23 cellular contexts compared by ENCODE assay signal in genomic region chr10:128934492-128934891, GRCh38.
DNase-seq lines count a peak whose midpoint lies in the region; ATAC-seq and TF ChIP-seq lines count a peak whose summit lies in the region.
"Had no signal": no experiment of that assay in that cellular context is flagged by ENCODE, and none has a peak within 500 bp of the region (broad histone marks: within the 10 kb centered on the region; RNA-seq: fewer than 3 reads in every experiment).

No MANE protein-coding gene starts in this region.

- DNase-seq in activated T-cell treated with anti-CD3 and anti-CD28 coated beads, Interleukin-2, amount 50 U/mL, for 72 hours: no peak
- no peak for DNase-seq in activated T-cell treated with anti-CD3 and anti-CD28 coated beads, Interleukin-2, amount 50 U/mL, for 24 hours
- DNase-seq in NB4 (ENCODE audit: low read depth): peak; percentile 53
- DNase-seq in astrocyte of the hippocampus (ENCODE audit: low read depth, low spot score): peak; percentile 27
- DNase-seq in NCI-H2107 treated with DMSO at 0.1 percent for 48 hours (lab: John Stamatoyannopoulos, UW; ENCODE audit: unreplicated experiment): no peak
- no peak for DNase-seq in COLO829 (ENCODE audit: low spot score)
- DNase-seq: C1 segment of cervical spinal cord; CD4-positive, alpha-beta memory T cell; DMS 273 treated with DMSO at 0.1 percent for 48 hours; DMS79; GF-D8; IMR-90; Karpas-422; NCI-H1105; NCI-H1436 treated with DMSO at 0.1 percent for 48 hours; NCI-H187 treated with DMSO at 0.1 percent for 48 hours; NCI-H524; NCI-H748 treated with DMSO at 0.1 percent for 48 hours; SHP77 treated with DMSO at 0.1 percent for 48 hours had no signal

- peaks cover 32% of the 10 kb centered on the region for H3K4me1 ChIP-seq in KMS-11 (ENCODE audit: low read depth, poor library complexity, severe bottlenecking)

- no peaks in the 10 kb centered on the region for H4K20me1 ChIP-seq in KMS-11 (ENCODE audit: insufficient read depth)

- H3K9ac ChIP-seq in KMS-11: no peak overlapping the region

- H3K4me3 ChIP-seq in KMS-11 (IDR thresholded peaks at IDR 0.05; ENCODE audit: insufficient read depth, low read depth, low read length) (no peak overlapping the region), NB4 (ENCODE audit: low read depth, low read length) (no peak overlapping the region)

- H3K79me2 ChIP-seq in KMS-11 (ENCODE audit: insufficient read depth, low read depth): no peaks in the 10 kb centered on the region

- H3K9me3 Mint-ChIP-seq in activated T-cell treated with anti-CD3 and anti-CD28 coated beads, Interleukin-2, amount 50 U/mL, for 72 hours: peaks cover 0 to 1% of the 10 kb centered on the region in 2 donors
- H3K9me3 Mint-ChIP-seq in activated T-cell treated with anti-CD3 and anti-CD28 coated beads, Interleukin-2, amount 50 U/mL, for 24 hours: no peaks in the 10 kb centered on the region
- H3K9me3 Mint-ChIP-seq: CD4-positive, alpha-beta memory T cell had no signal

- no peaks in the 10 kb centered on the region for H3K4me1 Mint-ChIP-seq in activated T-cell treated with anti-CD3 and anti-CD28 coated beads, Interleukin-2, amount 50 U/mL, for 72 hours (ENCODE audit: low read depth)
- H3K4me1 Mint-ChIP-seq in activated T-cell treated with anti-CD3 and anti-CD28 coated beads, Interleukin-2, amount 50 U/mL, for 24 hours (ENCODE audit: low read depth): no peaks in the 10 kb centered on the region

- H3K36me3 Mint-ChIP-seq in activated T-cell treated with anti-CD3 and anti-CD28 coated beads, Interleukin-2, amount 50 U/mL, for 72 hours (ENCODE audit: insufficient read depth in 2 of 2): no peaks in the 10 kb centered on the region
- no peaks in the 10 kb centered on the region for H3K36me3 Mint-ChIP-seq in activated T-cell treated with anti-CD3 and anti-CD28 coated beads, Interleukin-2, amount 50 U/mL, for 24 hours (ENCODE audit: low read depth)
- H3K36me3 Mint-ChIP-seq: CD4-positive, alpha-beta memory T cell had no signal

- H3K27me3 Mint-ChIP-seq in activated T-cell treated with anti-CD3 and anti-CD28 coated beads, Interleukin-2, amount 50 U/mL, for 72 hours (ENCODE audit: low read depth): peaks cover 6% of the 10 kb centered on the region
- no peaks in the 10 kb centered on the region for H3K27me3 Mint-ChIP-seq in activated T-cell treated with anti-CD3 and anti-CD28 coated beads, Interleukin-2, amount 50 U/mL, for 24 hours

- no peaks in the 10 kb centered on the region for H3K36me3 ChIP-seq in KMS-11 (ENCODE audit: insufficient read depth)

- ATAC-seq in activated T-cell treated with anti-CD3 and anti-CD28 coated beads, Interleukin-2, amount 50 U/mL, for 72 hours (replicated peaks in 1 of 2): no peak
- ATAC-seq in GM21737 (IDR thresholded peaks at IDR 0.05; ENCODE audit: unreplicated experiment): no peak
- ATAC-seq: Panc1 had no signal

- peak overlapping the region; percentile 15 to 70 for H3K4me3 Mint-ChIP-seq in activated T-cell treated with anti-CD3 and anti-CD28 coated beads, Interleukin-2, amount 50 U/mL, for 72 hours
- no peak overlapping the region for H3K4me3 Mint-ChIP-seq in activated T-cell treated with anti-CD3 and anti-CD28 coated beads, Interleukin-2, amount 50 U/mL, for 24 hours
- H3K4me3 Mint-ChIP-seq: CD4-positive, alpha-beta memory T cell had no signal

- peak overlapping the region; percentile 43 for H3K4me2 ChIP-seq in KMS-11

- no peaks in the 10 kb centered on the region for H3K27me3 ChIP-seq in KMS-11 (ENCODE audit: insufficient read depth, low read depth)

- H3K27ac ChIP-seq in KMS-11: no peak overlapping the region
- H3K27ac ChIP-seq: RWPE1 had no signal

- TF ChIP-seq CTCF in KMS-11 (conservative IDR thresholded peaks at IDR 0.05; ENCODE audit: low read depth, low read length) (no peak), NB4 (IDR thresholded peaks at IDR 0.05; ENCODE audit: low read depth, low read length) (no peak)

- no peak overlapping the region for H3K27ac Mint-ChIP-seq in activated T-cell treated with anti-CD3 and anti-CD28 coated beads, Interleukin-2, amount 50 U/mL, for 72 hours
- no peak overlapping the region for H3K27ac Mint-ChIP-seq in activated T-cell treated with anti-CD3 and anti-CD28 coated beads, Interleukin-2, amount 50 U/mL, for 24 hours
- H3K27ac Mint-ChIP-seq: CD4-positive, alpha-beta memory T cell had no signal

- TF ChIP-seq POLR2A in NB4 (IDR thresholded peaks at IDR 0.05; ENCODE audit: extremely low read depth, insufficient read length): no peak

- no peak overlapping the region for H2AFZ ChIP-seq in KMS-11 (ENCODE audit: low read depth)

Comparison
In these comparisons a context has a peak if more than half of its experiments do, and no peak if none do; other contexts are left out.
1. DNase-seq: peak in NB4 (single experiment) and astrocyte of the hippocampus (single experiment); none in activated T-cell treated with anti-CD3 and anti-CD28 coated beads, Interleukin-2, amount 50 U/mL, for 72 hours (0 of 2), activated T-cell treated with anti-CD3 and anti-CD28 coated beads, Interleukin-2, amount 50 U/mL, for 24 hours (single experiment), NCI-H2107 treated with DMSO at 0.1 percent for 48 hours (single experiment) and COLO829 (single experiment).